In genomic region chr5:92952243-92952642, GRCh38 we compare ENCODE assay signal across 23 cellular contexts.
"Had no signal": no experiment of that assay in that cellular context is flagged by ENCODE, and none has a peak within 500 bp of the region (broad histone marks: within the 10 kb centered on the region; RNA-seq: fewer than 3 reads in every experiment).

No MANE protein-coding gene starts in this region.

- H3K9me3 ChIP-seq: uterus had no signal

- H3K4me3 ChIP-seq: hepatocyte, left lung, lower lobe of right lung, neural progenitor cell, right atrium auricular region, skin epidermis, spleen, suprapubic skin, thoracic aorta, tibial artery, uterus had no signal

- H3K36me3 ChIP-seq: left lung, lower lobe of right lung, neutrophil, right atrium auricular region, spleen, suprapubic skin, thoracic aorta, tibial artery, uterus had no signal

- H3K27me3 ChIP-seq: hepatocyte, left lung, neural progenitor cell, neutrophil, right atrium auricular region, spleen, suprapubic skin, tibial artery, uterus had no signal

- FAIRE-seq: keratinocyte had no signal

- H3K27ac ChIP-seq: hepatocyte, left lung, lower lobe of right lung, neural progenitor cell, neutrophil, parathyroid adenoma, right atrium auricular region, skin epidermis, spleen, suprapubic skin, thoracic aorta, tibial artery, uterus had no signal

- H3K4me1 ChIP-seq: left lung, lower lobe of right lung, parathyroid adenoma, right atrium auricular region, spleen, suprapubic skin, tibial artery, uterus had no signal

- DNase-seq: left colon; left lung; lower lobe of right lung; mammary epithelial cell; mesenchymal stem cell; naive B cell; natural killer cell; nephron progenitor cell; occipital lobe; spleen; stimulated activated CD4-positive, alpha-beta T cell treated with anti-CD3 and anti-CD28 coated beads, Interleukin-4, amount 100 ng/mL, for 24 hours; stimulated activated naive CD4-positive, alpha-beta T cell; tibial artery; uterus had no signal
